In genomic region chr7:28755255-28755654, GRCh38 we compare ENCODE assay signal across 13 cellular contexts.
DNase-seq lines count a peak whose midpoint lies in the region; ATAC-seq, FAIRE-seq and TF ChIP-seq lines count a peak whose summit lies in the region.
"Had no signal": no experiment of that assay in that cellular context is flagged by ENCODE, and none has a peak within 500 bp of the region (broad histone marks: within the 10 kb centered on the region; RNA-seq: fewer than 3 reads in every experiment).

No MANE protein-coding gene starts in this region.

- no peak for TF ChIP-seq CTCF in endothelial cell of umbilical vein (IDR thresholded peaks at IDR 0.05; ENCODE audit: extremely low read depth in 1 of 2, insufficient read depth in 1 of 2, low read depth in 1 of 2, low read length in 2 of 2)
- no peak for TF ChIP-seq CTCF in osteoblast (IDR thresholded peaks at IDR 0.05; ENCODE audit: extremely low read depth, low read depth, low read length)

- no peaks in the 10 kb centered on the region for H3K36me3 ChIP-seq in endothelial cell of umbilical vein (ENCODE audit: control insufficient read depth in 2 of 2, extremely low read depth in 1 of 2, insufficient read depth in 2 of 2, low read length in 2 of 2)
- no peaks in the 10 kb centered on the region for H3K36me3 ChIP-seq in osteoblast (ENCODE audit: insufficient read depth, low read length)

- no peaks in the 10 kb centered on the region for H4K20me1 ChIP-seq in endothelial cell of umbilical vein (replicated peaks; ENCODE audit: control insufficient read depth, extremely low read depth, insufficient read depth, low read length)
- H4K20me1 ChIP-seq in osteoblast (ENCODE audit: insufficient read depth, low read length), result no peaks in the 10 kb centered on the region

- dilution Hi-C loops in endothelial cell of umbilical vein (cut with MboI; ENCODE audit: extremely low pct_ligation_motif_present, low sequenced_read_pairs), result no loop called here

- no peak for TF ChIP-seq POLR2A in endothelial cell of umbilical vein (IDR thresholded peaks at IDR 0.05; ENCODE audit: low read depth, low read length)

- BruUV-seq in endothelial cell of umbilical vein (replicated peaks; lab: Mats Ljungman, UMichigan), result no TSS peak

- peak; percentile 53 for DNase-seq in ELR (ENCODE audit: low read depth)
- peak; percentile 72 for DNase-seq in RPMI7951 (ENCODE audit: low read depth)
- no peak for DNase-seq in endothelial cell of umbilical vein (ENCODE audit: low read depth, low spot score)
- DNase-seq in osteoblast (ENCODE audit: insufficient read length, low spot score, missing footprints), result peak; percentile 88
- no peak for DNase-seq in NCI-H2171 (lab: John Stamatoyannopoulos, UW)
- no peak for DNase-seq in cerebellar cortex (ENCODE audit: low spot score)
- DNase-seq in putamen (ENCODE audit: low spot score), result no peak
- DNase-seq: DND-41, islet precursor cell, NCI-H1092 treated with DMSO at 0.1 percent for 48 hours had no signal

- H3K27ac ChIP-seq in endothelial cell of umbilical vein (ENCODE audit: insufficient read depth, low read depth, low read length) (no peak overlapping the region), osteoblast (ENCODE audit: low read depth, low read length) (peak overlapping the region; percentile 13)

- H3K9me1 ChIP-seq in endothelial cell of umbilical vein (replicated peaks; ENCODE audit: control insufficient read depth, extremely low read depth, insufficient read depth, low read length), result no peaks in the 10 kb centered on the region

- H3K79me2 ChIP-seq in endothelial cell of umbilical vein (ENCODE audit: control insufficient read depth, insufficient read depth, low read length) (no peaks in the 10 kb centered on the region), osteoblast (ENCODE audit: insufficient read depth, low read length) (no peaks in the 10 kb centered on the region)

- CTCF ChIA-PET in endothelial cell of umbilical vein (lab: Charles Lee), result no interaction called here

- no peaks in the 10 kb centered on the region for H3K4me1 ChIP-seq in endothelial cell of umbilical vein (ENCODE audit: control insufficient read depth, extremely low read depth, insufficient read depth, low read length)
- H3K4me1 ChIP-seq in osteoblast (ENCODE audit: insufficient read depth, low read length), result peaks cover 22% of the 10 kb centered on the region

- peak; percentile 35 for FAIRE-seq in endothelial cell of umbilical vein (lab: Jason Lieb, UNC)
- FAIRE-seq: colon, H1 had no signal

- no peak for ATAC-seq in HG02571 (IDR thresholded peaks at IDR 0.05; ENCODE audit: unreplicated experiment)

- H3K9me3 ChIP-seq in endothelial cell of umbilical vein (replicated peaks; ENCODE audit: control insufficient read depth, insufficient read depth, low read length) (no peaks in the 10 kb centered on the region), osteoblast (ENCODE audit: low read depth, low read length) (no peaks in the 10 kb centered on the region)

- H3K9ac ChIP-seq in endothelial cell of umbilical vein (replicated peaks; ENCODE audit: extremely low read depth, insufficient read depth, low read length), result no peak overlapping the region

- H3K4me3 ChIP-seq in endothelial cell of umbilical vein (replicated peaks in 1 of 3; ENCODE audit: insufficient read depth in 1 of 3, low read depth in 1 of 3, low read length in 3 of 3) (no peak overlapping the region), osteoblast (ENCODE audit: insufficient read depth, low read length) (no peak overlapping the region)

- POLR2A ChIA-PET in endothelial cell of umbilical vein (lab: Charles Lee), result no interaction called here

- H3K4me2 ChIP-seq in endothelial cell of umbilical vein (ENCODE audit: insufficient read depth, low read length) (no peak overlapping the region), osteoblast (ENCODE audit: insufficient read depth, low read length) (peak overlapping the region; percentile 36)

- H2AFZ ChIP-seq in endothelial cell of umbilical vein (ENCODE audit: low read depth, low read length) (no peak overlapping the region), osteoblast (ENCODE audit: low read length) (no peak overlapping the region)

- H3K27me3 ChIP-seq in endothelial cell of umbilical vein (ENCODE audit: control insufficient read depth in 2 of 2, insufficient read depth in 2 of 2, low read length in 2 of 2) (no peaks in the 10 kb centered on the region), osteoblast (ENCODE audit: insufficient read depth, low read length) (no peaks in the 10 kb centered on the region)

- intact Hi-C loops in endothelial cell of umbilical vein (cut with micrococcal nuclease), result no loop called here

TF ChIP-seq in endothelial cell of umbilical vein, 7 proteins besides CTCF, POLR2A, EP300 and RAD21:
- TF ChIP-seq GATA2 (IDR thresholded peaks at IDR 0.05; ENCODE audit: insufficient read depth, insufficient read length, low read depth, low read length), result no peak
- no peak for TF ChIP-seq MYC (IDR thresholded peaks at IDR 0.05; ENCODE audit: low read depth, low read length)
- no peak for TF ChIP-seq JUN (IDR thresholded peaks at IDR 0.05; ENCODE audit: borderline replicate concordance, insufficient read depth, insufficient read length, low read depth)
- no peak for TF ChIP-seq FOS (IDR thresholded peaks at IDR 0.05; ENCODE audit: borderline replicate concordance, insufficient read depth, low read length)
- TF ChIP-seq MAX (IDR thresholded peaks at IDR 0.05; ENCODE audit: insufficient read depth, insufficient read length), result no peak
- TF ChIP-seq POLR2AphosphoS5 (IDR thresholded peaks at IDR 0.05; ENCODE audit: insufficient read depth, low read depth, low read length), result no peak
- TF ChIP-seq EZH2 (IDR thresholded peaks at IDR 0.05; ENCODE audit: borderline replicate concordance, low read depth, low read length, severe bottlenecking), result no peak
TF ChIP-seq in endothelial cell of umbilical vein: peak in this region for 0.

Comparison
In these comparisons a context has a peak if more than half of its experiments do, and no peak if none do; other contexts are left out.
1. DNase-seq: peak in ELR (single experiment), RPMI7951 (single experiment) and osteoblast (single experiment); none in endothelial cell of umbilical vein (single experiment), NCI-H2171 (single experiment), cerebellar cortex (single experiment) and putamen (single experiment).